In the genomic region with DNA sequence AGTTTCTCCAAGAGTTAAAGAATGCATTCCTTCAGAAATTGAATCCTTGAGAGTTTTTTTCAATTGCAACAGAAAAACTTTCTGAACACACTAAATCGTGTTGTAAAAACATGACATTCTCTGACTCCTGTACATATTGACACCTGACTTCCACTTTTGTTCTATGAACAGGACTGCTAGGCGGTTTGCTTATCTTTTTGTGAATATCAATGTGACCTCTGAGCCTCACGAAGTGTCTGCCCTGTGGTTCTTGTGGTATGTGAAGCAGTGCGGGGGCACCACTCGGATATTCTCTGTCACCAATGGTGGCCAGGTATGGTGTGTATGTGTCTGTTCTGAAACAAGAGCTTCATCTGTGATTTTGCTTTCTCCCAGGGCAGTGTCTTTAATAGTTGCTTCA, we compare ENCODE assay signal across 2 cellular contexts.
TF ChIP-seq lines count a peak whose summit lies in the region.

No MANE protein-coding gene starts in this region.

TF ChIP-seq in K562, 482 proteins besides CTCF, POLR2A, EP300 and RAD21 (continued from another document):
- no peak for TF ChIP-seq ZBTB40 (IDR thresholded peaks at IDR 0.05)
- TF ChIP-seq ZBTB40 (CRISPR knock-in tag; IDR thresholded peaks at IDR 0.05), result 0 out of 2 replicates have a peak, but pooled peaks have one; percentile 31

TF ChIP-seq in HepG2, 621 proteins besides CTCF, POLR2A, EP300 and RAD21 (continued from another document and continues in another):
- TF ChIP-seq, protein P1, sequence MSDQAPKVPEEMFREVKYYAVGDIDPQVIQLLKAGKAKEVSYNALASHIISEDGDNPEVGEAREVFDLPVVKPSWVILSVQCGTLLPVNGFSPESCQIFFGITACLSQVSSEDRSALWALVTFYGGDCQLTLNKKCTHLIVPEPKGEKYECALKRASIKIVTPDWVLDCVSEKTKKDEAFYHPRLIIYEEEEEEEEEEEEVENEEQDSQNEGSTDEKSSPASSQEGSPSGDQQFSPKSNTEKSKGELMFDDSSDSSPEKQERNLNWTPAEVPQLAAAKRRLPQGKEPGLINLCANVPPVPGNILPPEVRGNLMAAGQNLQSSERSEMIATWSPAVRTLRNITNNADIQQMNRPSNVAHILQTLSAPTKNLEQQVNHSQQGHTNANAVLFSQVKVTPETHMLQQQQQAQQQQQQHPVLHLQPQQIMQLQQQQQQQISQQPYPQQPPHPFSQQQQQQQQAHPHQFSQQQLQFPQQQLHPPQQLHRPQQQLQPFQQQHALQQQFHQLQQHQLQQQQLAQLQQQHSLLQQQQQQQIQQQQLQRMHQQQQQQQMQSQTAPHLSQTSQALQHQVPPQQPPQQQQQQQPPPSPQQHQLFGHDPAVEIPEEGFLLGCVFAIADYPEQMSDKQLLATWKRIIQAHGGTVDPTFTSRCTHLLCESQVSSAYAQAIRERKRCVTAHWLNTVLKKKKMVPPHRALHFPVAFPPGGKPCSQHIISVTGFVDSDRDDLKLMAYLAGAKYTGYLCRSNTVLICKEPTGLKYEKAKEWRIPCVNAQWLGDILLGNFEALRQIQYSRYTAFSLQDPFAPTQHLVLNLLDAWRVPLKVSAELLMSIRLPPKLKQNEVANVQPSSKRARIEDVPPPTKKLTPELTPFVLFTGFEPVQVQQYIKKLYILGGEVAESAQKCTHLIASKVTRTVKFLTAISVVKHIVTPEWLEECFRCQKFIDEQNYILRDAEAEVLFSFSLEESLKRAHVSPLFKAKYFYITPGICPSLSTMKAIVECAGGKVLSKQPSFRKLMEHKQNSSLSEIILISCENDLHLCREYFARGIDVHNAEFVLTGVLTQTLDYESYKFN (CRISPR knock-in tag; conservative IDR thresholded peaks at IDR 0.05), result peak; percentile 51
- TF ChIP-seq ZNF547 (CRISPR knock-in tag; IDR thresholded peaks at IDR 0.05), result no peak
- no peak for TF ChIP-seq ZNF746 (CRISPR knock-in tag; IDR thresholded peaks at IDR 0.05)
- TF ChIP-seq CAMTA2 (CRISPR knock-in tag; IDR thresholded peaks at IDR 0.05; ENCODE audit: borderline replicate concordance), result no peak
- TF ChIP-seq FUBP1 (CRISPR knock-in tag; IDR thresholded peaks at IDR 0.05; ENCODE audit: borderline replicate concordance), result no peak
- no peak for TF ChIP-seq MZF1 (CRISPR knock-in tag; IDR thresholded peaks at IDR 0.05; ENCODE audit: borderline replicate concordance)
- TF ChIP-seq HDAC2 (CRISPR knock-in tag; IDR thresholded peaks at IDR 0.05), result 0 out of 2 replicates have a peak, but pooled peaks have one; percentile 21
- TF ChIP-seq HNF4G (IDR thresholded peaks at IDR 0.05; ENCODE audit: borderline replicate concordance, low read depth, low read length), result 0 out of 2 replicates have a peak, but pooled peaks have one; percentile 25
- no peak for TF ChIP-seq HNF4G (CRISPR knock-in tag; IDR thresholded peaks at IDR 0.05; ENCODE audit: borderline replicate concordance, low read depth)
- peak; percentile 97 for TF ChIP-seq ZNF317 (CRISPR knock-in tag; IDR thresholded peaks at IDR 0.05)
- no peak for TF ChIP-seq ZNF7 (CRISPR knock-in tag; IDR thresholded peaks at IDR 0.05)
- TF ChIP-seq PRMT3 (CRISPR knock-in tag; IDR thresholded peaks at IDR 0.05; ENCODE audit: borderline replicate concordance, low read depth), result no peak
- TF ChIP-seq RBM22 (optimal IDR thresholded peaks at IDR 0.05; ENCODE audit: low read length), result no peak
- no peak for TF ChIP-seq CCDC6 (CRISPR knock-in tag; IDR thresholded peaks at IDR 0.05)
- TF ChIP-seq SOX13 (IDR thresholded peaks at IDR 0.05), result no peak
- peak in 1 of 2 experiments; percentile 39; a peak in 1 of 4 replicates for TF ChIP-seq SOX13 (CRISPR knock-in tag; conservative IDR thresholded peaks at IDR 0.05 in 1 of 2, IDR thresholded peaks at IDR 0.05 in 1 of 2)
- TF ChIP-seq NAIF1 (CRISPR knock-in tag; IDR thresholded peaks at IDR 0.05; ENCODE audit: borderline replicate concordance), result peak; percentile 85
- TF ChIP-seq HNF4A (CRISPR knock-in tag; IDR thresholded peaks at IDR 0.05), result peak; percentile 46
- peak; percentile 28 for TF ChIP-seq TEAD3 (CRISPR knock-in tag; optimal IDR thresholded peaks at IDR 0.05; ENCODE audit: borderline replicate concordance)
- TF ChIP-seq CEBPZ (IDR thresholded peaks at IDR 0.05; ENCODE audit: low read length), result no peak
- TF ChIP-seq NFAT5 (CRISPR knock-in tag; IDR thresholded peaks at IDR 0.05), result no peak
- TF ChIP-seq RBAK (CRISPR knock-in tag; IDR thresholded peaks at IDR 0.05), result no peak
- peak; percentile 35; the same call in 1 of the 2 replicates for TF ChIP-seq GATAD2A (CRISPR knock-in tag; IDR thresholded peaks at IDR 0.05)
- no peak for TF ChIP-seq ZNF761 (CRISPR knock-in tag; conservative IDR thresholded peaks at IDR 0.05)
- no peak for TF ChIP-seq ZBTB40 (IDR thresholded peaks at IDR 0.05)
- 0 out of 2 replicates have a peak, but pooled peaks have one; percentile 38 for TF ChIP-seq ZBTB40 (CRISPR knock-in tag; IDR thresholded peaks at IDR 0.05)
- TF ChIP-seq SAP130 (CRISPR knock-in tag; IDR thresholded peaks at IDR 0.05; ENCODE audit: low read depth), result 0 out of 2 replicates have a peak, but pooled peaks have one; percentile 12
- TF ChIP-seq NCOA5 (CRISPR knock-in tag; IDR thresholded peaks at IDR 0.05), result no peak
- no peak for TF ChIP-seq MIER3 (CRISPR knock-in tag; IDR thresholded peaks at IDR 0.05; ENCODE audit: borderline replicate concordance)
